In the genomic region with DNA sequence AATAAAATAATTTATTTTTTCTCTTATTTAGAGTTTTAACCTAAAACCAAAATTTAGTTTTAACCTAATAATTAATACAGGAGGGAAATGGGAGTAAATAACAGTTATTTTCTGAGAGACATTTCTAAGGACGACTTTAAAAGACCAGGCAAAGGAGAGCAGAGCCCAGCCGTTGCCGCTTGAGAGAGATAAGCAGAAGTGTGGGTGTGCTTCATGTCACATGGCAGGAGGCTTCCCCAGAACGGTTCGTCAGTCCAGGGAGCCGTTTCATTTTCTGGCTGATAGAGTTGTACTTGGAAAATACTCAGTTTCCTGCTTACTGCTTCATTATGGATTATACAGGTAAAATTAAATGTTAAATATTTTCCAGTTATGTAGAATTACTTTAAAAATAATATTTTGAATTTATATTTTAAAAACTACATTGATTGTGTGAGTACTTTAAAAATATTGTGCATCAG, we compare ENCODE assay signal across 8 cellular contexts.
DNase-seq lines count a peak whose midpoint lies in the region; ATAC-seq and TF ChIP-seq lines count a peak whose summit lies in the region.

No MANE protein-coding gene starts in this region.

- peak; percentile 71 to 79 for DNase-seq in AML-193 (lab: John Stamatoyannopoulos, UW)
- DNase-seq in SKM-1 (lab: John Stamatoyannopoulos, UW; ENCODE audit: unreplicated experiment), result peak; percentile 41
- peak; percentile 41 for DNase-seq in germinal center (ENCODE audit: low spot score)
- DNase-seq in sciatic nerve (ENCODE audit: low spot score), result peak; percentile 70
- DNase-seq in retina, result no peak
- no peak for DNase-seq in stimulated activated naive CD4-positive, alpha-beta T cell treated with Interleukin-2 at 50 U/mL for 16 hours (lab: John Stamatoyannopoulos, UW)

- intact Hi-C loops in sciatic nerve (cut with DNase I), result no loop called here

- TF ChIP-seq POLR2A in GM19099 (IDR thresholded peaks at IDR 0.05; ENCODE audit: extremely low read depth, insufficient read length, low read depth), result peak; percentile 32

- ATAC-seq in HG03460 (IDR thresholded peaks at IDR 0.05; ENCODE audit: unreplicated experiment), result peak; percentile 37
- peak; percentile 93 for ATAC-seq in sciatic nerve

Comparison
In these comparisons a context has a peak if more than half of its experiments do, and no peak if none do; other contexts are left out.
1. DNase-seq: peak in AML-193 (2 of 2), SKM-1 (single experiment), germinal center (single experiment) and sciatic nerve (single experiment); none in retina (single experiment) and stimulated activated naive CD4-positive, alpha-beta T cell treated with Interleukin-2 at 50 U/mL for 16 hours (single experiment).